Comparison of ENCODE assay signal across 9 cellular contexts in genomic region chr20:61881861-61882260, GRCh38.
"Had no signal": no experiment of that assay in that cellular context is flagged by ENCODE, and none has a peak within 500 bp of the region (broad histone marks: within the 10 kb centered on the region; RNA-seq: fewer than 3 reads in every experiment).

No MANE protein-coding gene starts in this region.

- DNase-seq: GM23248, GOT3, H7, HFFc6, KBM-7 had no signal

- H3K9me3 ChIP-seq: HAP-1 had no signal

- ATAC-seq: HCT116, HepG2 had no signal

- H3K9ac ChIP-seq: GM23248 had no signal

- H3K27ac ChIP-seq: GM23248, HL-60 had no signal

- H3K4me1 ChIP-seq: HAP-1 had no signal

- H3K36me3 ChIP-seq: HAP-1 had no signal

- H3K4me3 ChIP-seq: GM23248, HAP-1 had no signal
